8 cellular contexts compared by ENCODE assay signal in the genomic region with DNA sequence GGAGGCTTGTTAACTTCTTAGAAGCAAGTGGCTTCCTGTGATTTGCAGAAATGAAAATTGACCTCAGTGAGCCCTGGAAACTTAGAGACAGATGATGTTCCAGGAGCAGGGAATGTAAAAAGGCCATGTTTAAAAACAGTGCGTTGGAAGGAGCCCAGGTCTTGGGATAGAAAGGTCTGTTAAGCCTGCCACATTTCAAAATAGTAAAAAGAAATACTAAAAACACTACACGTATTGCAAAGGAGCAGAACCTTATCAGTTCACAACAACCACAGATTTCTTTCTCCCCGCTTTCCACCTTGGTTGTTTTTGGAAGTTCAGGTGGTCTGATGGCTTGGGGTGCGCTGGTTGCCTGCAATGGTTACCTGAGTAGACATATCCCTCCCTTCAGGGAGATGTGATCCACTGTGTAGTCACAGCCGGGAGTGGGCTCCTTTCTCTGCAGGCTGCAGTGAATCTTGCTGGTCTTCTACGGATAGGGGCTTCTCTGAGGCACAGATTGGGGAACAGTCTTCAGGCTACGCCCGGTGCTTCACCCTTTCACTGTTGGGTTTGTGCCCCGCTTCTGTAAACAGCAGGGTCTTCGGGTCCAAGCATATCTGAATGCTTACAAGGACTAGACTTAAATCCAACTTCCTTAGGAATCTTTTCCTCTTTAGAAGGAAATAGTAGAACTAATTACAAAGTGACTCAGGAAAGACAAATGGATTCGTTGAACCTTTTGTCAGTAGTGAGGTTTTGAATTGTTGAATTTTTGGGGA. TPM values are rescaled to one million over a fixed set of nuclear protein-coding genes. Genes with fewer than 3 reads are reported as not detected.
DNase-seq lines count a peak whose midpoint lies in the region; ATAC-seq and TF ChIP-seq lines count a peak whose summit lies in the region.

No MANE protein-coding gene starts in this region.

- H3K9me3 ChIP-seq in BE2C, result no peaks in the 10 kb centered on the region
- H3K9me3 ChIP-seq in mucosa of rectum (ENCODE audit: control insufficient read depth in 2 of 2, low read length in 2 of 2), result no peaks in the 10 kb centered on the region

- H3K27ac ChIP-seq in mucosa of rectum (ENCODE audit: low read depth in 2 of 2, low read length in 2 of 2), result peak overlapping the region; percentile 61 to 72

- H3K9ac ChIP-seq in mucosa of rectum (ENCODE audit: low read depth in 1 of 2, low read length in 2 of 2), result peak overlapping the region; percentile 71 to 75

- ATAC-seq in GM18505 (IDR thresholded peaks at IDR 0.05; ENCODE audit: unreplicated experiment) (no peak), GM21447 (IDR thresholded peaks at IDR 0.05; ENCODE audit: unreplicated experiment) (no peak), HG02870 (IDR thresholded peaks at IDR 0.05; ENCODE audit: unreplicated experiment) (no peak)

- H3K4me1 ChIP-seq in BE2C (peaks cover 4% of the 10 kb centered on the region), mucosa of rectum (ENCODE audit: control insufficient read depth in 2 of 2, insufficient read depth in 2 of 2, low read length in 2 of 2) (peaks cover 20 to 44% of the 10 kb centered on the region in 2 donors)

- TF ChIP-seq CTCF in BE2C (IDR thresholded peaks at IDR 0.05; ENCODE audit: low read depth, low read length) (no peak), cardiac fibroblast (IDR thresholded peaks at IDR 0.05; ENCODE audit: low read depth, low read length) (no peak)

- H3K36me3 ChIP-seq in BE2C (peaks cover 9% of the 10 kb centered on the region), mucosa of rectum (ENCODE audit: control insufficient read depth in 2 of 2, insufficient read depth in 2 of 2, low read length in 2 of 2) (no peaks in the 10 kb centered on the region)

- no peak for TF ChIP-seq POLR2A in GM18505 (IDR thresholded peaks at IDR 0.05; ENCODE audit: borderline replicate concordance, extremely low read depth, insufficient read depth, insufficient read length)

- DNase-seq in BE2C (no peak), HuH-7.5 (ENCODE audit: low spot score) (peak; percentile 38), cardiac fibroblast (ENCODE audit: low read depth in 2 of 2) (peak; percentile 52 to 62), putamen (ENCODE audit: low spot score) (no peak)

- H3K4me3 ChIP-seq in BE2C (ENCODE audit: low read depth, low read length) (peak overlapping the region; percentile 86), cardiac fibroblast (replicated peaks in 1 of 2; ENCODE audit: low read depth in 2 of 2, low read length in 2 of 2) (peak overlapping the region; percentile 55 to 62), mucosa of rectum (ENCODE audit: low read length in 2 of 2) (peak overlapping the region; percentile 65 to 78)

- no peaks in the 10 kb centered on the region for H3K27me3 ChIP-seq in BE2C
- no peaks in the 10 kb centered on the region for H3K27me3 ChIP-seq in mucosa of rectum (ENCODE audit: control insufficient read depth in 2 of 2, insufficient read depth in 2 of 2, low read length in 2 of 2)

RNA-seq across cellular contexts. Expression of a gene that starts 1.9 kb away (rescaled TPM):
- 39.2 TPM for polyA plus RNA-seq in BE2C (2012; ENCODE audit: insufficient read depth, insufficient read length, low read depth)

Comparison
In these comparisons a context has a peak if more than half of its experiments do, and no peak if none do; other contexts are left out.
1. DNase-seq: peak in HuH-7.5 (single experiment) and cardiac fibroblast (2 of 2); none in BE2C (single experiment) and putamen (single experiment).
2. Peak in every context shown above with its lines, with median percentiles within 50 percentile points of each other: H3K4me3 ChIP-seq.